ENCODE assay signal across 1 cellular context in the genomic region with DNA sequence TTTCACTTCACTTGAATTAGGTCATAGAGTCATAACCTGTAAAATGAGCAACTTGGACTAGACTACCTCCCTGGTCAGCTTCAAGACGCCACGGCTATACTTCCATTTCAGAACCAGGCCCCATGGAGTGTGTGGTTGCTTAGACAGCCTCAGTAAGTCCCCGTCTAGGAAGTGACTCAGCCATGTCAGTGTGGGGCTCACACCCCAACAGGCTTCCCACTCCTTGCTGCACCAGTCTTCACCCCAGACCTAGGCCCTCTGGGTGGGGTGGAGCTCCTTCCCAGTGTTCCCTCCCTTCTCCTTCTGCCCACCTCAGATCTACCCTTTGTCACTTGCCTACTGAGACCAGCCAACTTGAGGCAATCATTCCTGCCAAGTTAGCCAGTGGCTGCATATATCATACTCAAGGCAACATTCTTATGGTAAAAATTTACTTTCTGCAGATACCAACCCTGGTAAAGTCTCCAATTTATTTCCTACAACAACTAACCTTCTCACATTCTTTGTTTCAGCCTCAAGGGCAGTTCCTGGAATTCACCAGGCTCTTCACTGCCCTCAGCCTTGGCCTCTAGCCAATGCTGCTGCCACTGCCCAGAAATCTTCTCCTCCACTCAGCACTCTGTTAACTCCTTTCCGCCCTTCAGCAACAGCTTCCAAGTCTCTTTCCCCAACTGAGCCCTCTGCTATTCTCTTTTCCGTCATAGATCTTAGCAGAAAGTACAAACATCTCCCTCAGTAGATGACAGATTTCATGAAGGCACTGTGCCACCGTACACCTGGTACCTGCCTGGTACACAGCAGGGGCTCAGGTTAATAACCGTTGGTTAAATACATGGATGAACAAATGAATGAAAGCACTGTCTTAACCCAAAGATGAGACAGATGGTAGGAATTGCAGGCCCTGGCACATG.
TF ChIP-seq lines count a peak whose summit lies in the region.

No MANE protein-coding gene starts in this region.

TF ChIP-seq in SK-N-SH, 30 proteins besides CTCF, POLR2A, EP300 and RAD21 (continued from another document):
- TF ChIP-seq, protein P1, sequence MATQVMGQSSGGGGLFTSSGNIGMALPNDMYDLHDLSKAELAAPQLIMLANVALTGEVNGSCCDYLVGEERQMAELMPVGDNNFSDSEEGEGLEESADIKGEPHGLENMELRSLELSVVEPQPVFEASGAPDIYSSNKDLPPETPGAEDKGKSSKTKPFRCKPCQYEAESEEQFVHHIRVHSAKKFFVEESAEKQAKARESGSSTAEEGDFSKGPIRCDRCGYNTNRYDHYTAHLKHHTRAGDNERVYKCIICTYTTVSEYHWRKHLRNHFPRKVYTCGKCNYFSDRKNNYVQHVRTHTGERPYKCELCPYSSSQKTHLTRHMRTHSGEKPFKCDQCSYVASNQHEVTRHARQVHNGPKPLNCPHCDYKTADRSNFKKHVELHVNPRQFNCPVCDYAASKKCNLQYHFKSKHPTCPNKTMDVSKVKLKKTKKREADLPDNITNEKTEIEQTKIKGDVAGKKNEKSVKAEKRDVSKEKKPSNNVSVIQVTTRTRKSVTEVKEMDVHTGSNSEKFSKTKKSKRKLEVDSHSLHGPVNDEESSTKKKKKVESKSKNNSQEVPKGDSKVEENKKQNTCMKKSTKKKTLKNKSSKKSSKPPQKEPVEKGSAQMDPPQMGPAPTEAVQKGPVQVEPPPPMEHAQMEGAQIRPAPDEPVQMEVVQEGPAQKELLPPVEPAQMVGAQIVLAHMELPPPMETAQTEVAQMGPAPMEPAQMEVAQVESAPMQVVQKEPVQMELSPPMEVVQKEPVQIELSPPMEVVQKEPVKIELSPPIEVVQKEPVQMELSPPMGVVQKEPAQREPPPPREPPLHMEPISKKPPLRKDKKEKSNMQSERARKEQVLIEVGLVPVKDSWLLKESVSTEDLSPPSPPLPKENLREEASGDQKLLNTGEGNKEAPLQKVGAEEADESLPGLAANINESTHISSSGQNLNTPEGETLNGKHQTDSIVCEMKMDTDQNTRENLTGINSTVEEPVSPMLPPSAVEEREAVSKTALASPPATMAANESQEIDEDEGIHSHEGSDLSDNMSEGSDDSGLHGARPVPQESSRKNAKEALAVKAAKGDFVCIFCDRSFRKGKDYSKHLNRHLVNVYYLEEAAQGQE (IDR thresholded peaks at IDR 0.05; ENCODE audit: low read depth, low read length), result no peak
- TF ChIP-seq NRF1 (IDR thresholded peaks at IDR 0.05; ENCODE audit: low read depth, low read length) (no peak), FOXM1 (IDR thresholded peaks at IDR 0.05; ENCODE audit: low read depth) (no peak), GATA2 (CRISPR knock-in tag; IDR thresholded peaks at IDR 0.05) (no peak), RCOR1 (IDR thresholded peaks at IDR 0.05; ENCODE audit: low read length) (no peak), TEAD4 (IDR thresholded peaks at IDR 0.05; ENCODE audit: borderline replicate concordance, insufficient read depth) (peak; percentile 9; the same call in 1 of the 2 replicates)
TF ChIP-seq in SK-N-SH: peak in this region for 2.
